Comparison of ENCODE assay signal across 13 cellular contexts in genomic region chr11:34810107-34810562, GRCh38.
"Had no signal": no experiment of that assay in that cellular context is flagged by ENCODE, and none has a peak within 500 bp of the region (broad histone marks: within the 10 kb centered on the region; RNA-seq: fewer than 3 reads in every experiment).

No MANE protein-coding gene starts in this region.

- H3K27me3 Mint-ChIP-seq: type B pancreatic cell had no signal

- H3K36me3 Mint-ChIP-seq: activated naive CD8-positive, alpha-beta T cell treated with anti-CD3 and anti-CD28 coated beads, Interleukin-2, amount 10 ng/mL, durations not matched to agents 7 days and 5 days had no signal

- H3K27me3 ChIP-seq: brain microvascular endothelial cell, gastroesophageal sphincter had no signal

- H3K36me3 ChIP-seq: brain microvascular endothelial cell, gastroesophageal sphincter had no signal

- DNase-seq: activated CD4-positive, alpha-beta T cell treated with anti-CD3 and anti-CD28 coated beads, Interleukin-2, amount 10 ng/mL, durations not matched to agents 7 days and 5 days; activated naive CD4-positive, alpha-beta T cell; activated naive CD8-positive, alpha-beta T cell treated with anti-CD3 and anti-CD28 coated beads, Interleukin-2, amount 10 ng/mL, durations not matched to agents 7 days and 5 days; effector memory CD4-positive, alpha-beta T cell; natural killer cell; retina; small intestine; stimulated activated naive CD8-positive, alpha-beta T cell treated with anti-CD3 and anti-CD28 coated beads, Interleukin-15, Interleukin-2, amounts not matched to agents 100 U/mL and 50 U/mL, for 24 hours; T-helper 17 cell had no signal

- H3K27ac ChIP-seq: brain microvascular endothelial cell, gastroesophageal sphincter had no signal

- ATAC-seq: gastroesophageal sphincter; natural killer cell; stimulated activated naive CD8-positive, alpha-beta T cell treated with anti-CD3 and anti-CD28 coated beads, Interleukin-15, Interleukin-2, amounts not matched to agents 100 U/mL and 50 U/mL, for 24 hours; T-helper 17 cell had no signal

- H3K4me3 ChIP-seq: gastroesophageal sphincter had no signal

- H3K4me3 Mint-ChIP-seq: activated CD4-positive, alpha-beta T cell treated with anti-CD3 and anti-CD28 coated beads, Interleukin-2, amount 10 ng/mL, durations not matched to agents 7 days and 5 days; activated naive CD8-positive, alpha-beta T cell treated with anti-CD3 and anti-CD28 coated beads, Interleukin-2, amount 10 ng/mL, durations not matched to agents 7 days and 5 days; natural killer cell; T-helper 17 cell; type B pancreatic cell had no signal

- H3K4me1 ChIP-seq: gastroesophageal sphincter had no signal

- H3K27ac Mint-ChIP-seq: activated CD4-positive, alpha-beta T cell treated with anti-CD3 and anti-CD28 coated beads, Interleukin-2, amount 10 ng/mL, durations not matched to agents 7 days and 5 days; activated naive CD8-positive, alpha-beta T cell treated with anti-CD3 and anti-CD28 coated beads, Interleukin-2, amount 10 ng/mL, durations not matched to agents 7 days and 5 days; natural killer cell; T-helper 17 cell; type B pancreatic cell had no signal

- FAIRE-seq: small intestine, TTC549 had no signal

- H3K4me1 Mint-ChIP-seq: natural killer cell, T-helper 17 cell had no signal
